ENCODE assay signal across 33 cellular contexts in the genomic region with DNA sequence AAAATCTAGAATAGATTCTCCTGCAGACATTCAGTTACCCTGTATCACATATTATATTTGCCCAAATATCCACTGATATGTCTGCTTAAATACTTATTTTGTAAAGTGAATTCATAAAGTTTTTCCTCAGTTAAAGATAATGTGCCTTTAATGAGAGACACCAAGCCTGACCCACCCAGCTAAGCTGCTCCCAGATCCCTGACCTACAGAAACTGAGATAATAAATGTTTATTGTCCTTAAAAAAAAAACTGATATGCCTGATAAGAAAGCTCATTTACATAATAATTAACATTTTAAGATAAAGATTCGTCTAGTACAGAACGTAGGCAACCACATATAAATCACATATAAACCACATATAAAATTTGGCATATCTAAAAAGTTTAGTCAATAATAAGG.
"Had no signal": no experiment of that assay in that cellular context is flagged by ENCODE, and none has a peak within 500 bp of the region (broad histone marks: within the 10 kb centered on the region; RNA-seq: fewer than 3 reads in every experiment).

No MANE protein-coding gene starts in this region.

- H3K4me1 ChIP-seq: adrenal gland, body of pancreas, breast epithelium had no signal

- FAIRE-seq: astrocyte, TTC549 had no signal

- H3K4me3 ChIP-seq: adrenal gland, body of pancreas, breast epithelium had no signal

- H3K27me3 ChIP-seq: adrenal gland, body of pancreas, brain microvascular endothelial cell, breast epithelium had no signal

- DNase-seq: activated B cell treated with CpG ODN at 0.5 μM for 24 hours; activated CD4-positive, alpha-beta memory T cell treated with anti-CD3 and anti-CD28 coated beads for 36 hours; activated CD4-positive, alpha-beta T cell treated with anti-CD3 and anti-CD28 coated beads for 4 hours; activated CD4-positive, alpha-beta T cell treated with anti-CD3 and anti-CD28 coated beads, Interleukin-2, amount 10 ng/mL, durations not matched to agents 24 days and 14 days; activated CD4-positive, alpha-beta T cell treated with anti-CD3 and anti-CD28 coated beads, Interleukin-2, amount 50 U/mL, for 1 hour; activated CD4-positive, alpha-beta T cell treated with anti-CD3 and anti-CD28 coated beads, Interleukin-2, amount 50 U/mL, for 4 hours; activated CD4-positive, CD25-positive, alpha-beta regulatory T cell treated with anti-CD3 and anti-CD28 coated beads, Interleukin-2, amount 50 U/mL, for 72 hours; activated CD8-positive, alpha-beta memory T cell treated with anti-CD3 and anti-CD28 coated beads, Interleukin-2, amount 50 U/mL, for 4 hours; activated CD8-positive, alpha-beta T cell treated with anti-CD3 and anti-CD28 coated beads for 36 hours; activated effector memory CD4-positive, alpha-beta T cell treated with anti-CD3 and anti-CD28 coated beads, Interleukin-2, amount 50 U/mL, for 16 hours; activated gamma-delta T cell treated with Interleukin-2 at 50 U/mL for 16 hours; activated naive CD4-positive, alpha-beta T cell; activated naive CD4-positive, alpha-beta T cell treated with anti-CD3 and anti-CD28 coated beads for 36 hours; activated naive CD4-positive, alpha-beta T cell treated with anti-CD3 and anti-CD28 coated beads, Interleukin-2, amount 50 U/mL, for 16 hours; activated naive CD8-positive, alpha-beta T cell treated with anti-CD3 and anti-CD28 coated beads for 36 hours; activated T-cell treated with anti-CD3 and anti-CD28 coated beads for 4 hours; activated T-cell treated with anti-CD3 and anti-CD28 coated beads, Interleukin-2, amount 50 U/mL, for 1 hour; activated T-cell treated with anti-CD3 and anti-CD28 coated beads, Interleukin-2, amount 50 U/mL, for 4 hours; activated T-cell treated with anti-CD3 and anti-CD28 coated beads, Interleukin-2, amount 50 U/mL, for 72 hours; adrenal gland; amniotic stem cell; aorta; body of pancreas; brain microvascular endothelial cell; central memory CD4-positive, alpha-beta T cell; T-cell; T-helper 17 cell had no signal

- H3K27ac ChIP-seq: adrenal gland, body of pancreas, brain microvascular endothelial cell, breast epithelium, VCaP had no signal

- ATAC-seq: activated CD8-positive, alpha-beta T cell treated with anti-CD3 and anti-CD28 coated beads for 36 hours; activated naive CD4-positive, alpha-beta T cell treated with anti-CD3 and anti-CD28 coated beads, Interleukin-2, amount 50 U/mL, for 72 hours; activated T-cell treated with anti-CD3 and anti-CD28 coated beads, Interleukin-2, amount 50 U/mL, for 4 hours; activated T-cell treated with anti-CD3 and anti-CD28 coated beads, Interleukin-2, amount 50 U/mL, for 72 hours; activated T-helper 17 cell treated with anti-CD3 and anti-CD28 coated beads, Interleukin-2, amount 50 U/mL, for 72 hours; body of pancreas; T-cell; T-helper 17 cell had no signal

- H3K9me3 ChIP-seq: adrenal gland, body of pancreas, breast epithelium had no signal

- H3K36me3 ChIP-seq: adrenal gland, brain microvascular endothelial cell, breast epithelium had no signal
